In the genomic region with DNA sequence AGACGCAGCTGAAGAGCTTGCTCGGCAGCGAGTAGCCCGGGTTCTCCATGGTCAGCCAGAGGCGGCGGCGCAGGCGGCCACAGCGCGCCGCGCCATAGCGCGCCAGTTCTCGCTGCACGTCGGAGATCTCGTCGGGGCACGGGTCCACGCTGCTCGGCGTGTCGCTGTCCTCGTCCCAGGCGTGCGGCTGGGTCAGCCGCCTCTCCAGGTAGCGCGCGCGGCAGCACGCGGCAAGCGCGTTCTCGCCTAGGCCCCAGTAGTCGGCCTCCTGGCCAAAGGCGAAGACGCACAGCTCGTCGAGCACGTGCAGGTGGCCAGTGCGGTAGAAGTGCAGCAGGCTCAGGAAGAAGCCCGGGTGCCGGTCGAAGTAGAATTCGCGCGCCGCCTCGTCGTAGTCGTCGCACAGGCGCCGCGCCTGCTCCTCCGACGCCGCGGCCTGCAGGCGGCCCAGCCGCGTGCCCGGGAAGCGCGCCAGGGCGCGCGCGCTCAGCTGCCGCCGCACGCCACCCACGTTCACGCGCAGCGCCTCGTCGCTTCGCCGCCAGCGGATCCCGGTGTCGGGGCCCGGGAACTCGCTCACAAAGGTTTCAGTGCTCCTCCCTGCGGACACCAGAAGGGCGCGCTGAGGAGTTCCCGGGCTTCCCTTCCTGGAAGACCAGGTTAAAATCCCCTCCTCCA, we compare ENCODE assay signal across 10 cellular contexts. TPM values are rescaled to one million over a fixed set of nuclear protein-coding genes. Genes with fewer than 3 reads are reported as not detected.
DNase-seq lines count a peak whose midpoint lies in the region; ATAC-seq, FAIRE-seq and TF ChIP-seq lines count a peak whose summit lies in the region.
"Had no signal": no experiment of that assay in that cellular context is flagged by ENCODE, and none has a peak within 500 bp of the region (broad histone marks: within the 10 kb centered on the region; RNA-seq: fewer than 3 reads in every experiment).

No MANE protein-coding gene starts in this region.

- no peak for FAIRE-seq in pancreas (lab: Jason Lieb, UNC)
- no peak for FAIRE-seq in GM12891 (lab: Jason Lieb, UNC)

- POLR2A ChIA-PET in activated CD4-positive, alpha-beta memory T cell treated with anti-CD3 and anti-CD28 coated beads, Interleukin-2, amount 10 ng/mL, durations not matched to agents 7 days and 5 days (lab: Charles Lee), result interaction anchor here (1.1 kb wide), 1 partner anchor 41 kb away, joined by 4 read pairs; no protein-coding TSS in a partner anchor

- TF ChIP-seq CTCF in GM12872 (IDR thresholded peaks at IDR 0.05; ENCODE audit: insufficient read depth, low read depth, low read length) (peak; percentile 18; the same call in 1 of the 3 replicates), fibroblast of pulmonary artery (IDR thresholded peaks at IDR 0.05; ENCODE audit: low read length, missing control alignments) (peak; percentile 31), pancreas (IDR thresholded peaks at IDR 0.05) (no peak)

- CTCF ChIA-PET in activated CD4-positive, alpha-beta memory T cell treated with anti-CD3 and anti-CD28 coated beads, Interleukin-2, amount 10 ng/mL, durations not matched to agents 7 days and 5 days (lab: Charles Lee), result interaction anchor here (0.7 to 7.6 kb wide), 5 partner anchors 7 to 194 kb away, joined by 3 to 75 read pairs (median 31); no protein-coding TSS in a partner anchor

- peaks cover 0 to 4% (median 0%) of the 10 kb centered on the region in 3 donors for H3K4me1 ChIP-seq in pancreas

- H3K36me3 Mint-ChIP-seq in activated CD4-positive, alpha-beta memory T cell treated with anti-CD3 and anti-CD28 coated beads, Interleukin-2, amount 10 ng/mL, durations not matched to agents 7 days and 5 days (ENCODE audit: low read depth), result peaks cover 2% of the 10 kb centered on the region

- H3K27me3 ChIP-seq in pancreas, result peaks cover 0 to 14% (median 6%) of the 10 kb centered on the region in 4 donors

- ATAC-seq in pancreas, result peak; percentile 5 to 59 (median 42)
- no peak for ATAC-seq in GM18858 (IDR thresholded peaks at IDR 0.05; ENCODE audit: unreplicated experiment)
- no peak for ATAC-seq in HG03175 (IDR thresholded peaks at IDR 0.05; ENCODE audit: unreplicated experiment)

- no peak overlapping the region for H3K27ac ChIP-seq in pancreas

- H3K36me3 ChIP-seq in pancreas, result no peaks in the 10 kb centered on the region

- H3K27me3 Mint-ChIP-seq in activated CD4-positive, alpha-beta memory T cell treated with anti-CD3 and anti-CD28 coated beads, Interleukin-2, amount 10 ng/mL, durations not matched to agents 7 days and 5 days, result peaks cover 49% of the 10 kb centered on the region

- no peak overlapping the region for H3K27ac Mint-ChIP-seq in activated CD4-positive, alpha-beta memory T cell treated with anti-CD3 and anti-CD28 coated beads, Interleukin-2, amount 10 ng/mL, durations not matched to agents 7 days and 5 days

- TF ChIP-seq POLR2A in GM12891 (IDR thresholded peaks at IDR 0.05; ENCODE audit: low read depth, low read length), result no peak

- intact Hi-C loops in pancreas (cut with DNase I), result loop anchor here in 1 of 3 donors (10.0 kb wide), 1 partner anchor 93 kb away; no protein-coding TSS in a partner anchor

- H3K4me3 ChIP-seq in fibroblast of pulmonary artery (replicated peaks; ENCODE audit: low read depth, low read length), result peak overlapping the region; percentile 29
- peak overlapping the region in 1 of 4 donors; percentile 27 for H3K4me3 ChIP-seq in pancreas

- H3K9me3 ChIP-seq in pancreas, result no peaks in the 10 kb centered on the region

- WGBS in pancreas, 2 donors, result 8 to 10% methylated on average over 77 to 92 of the region's 92 CpGs

- H3K4me1 Mint-ChIP-seq in activated CD4-positive, alpha-beta memory T cell treated with anti-CD3 and anti-CD28 coated beads, Interleukin-2, amount 10 ng/mL, durations not matched to agents 7 days and 5 days, result peaks cover 12% of the 10 kb centered on the region

- no peaks in the 10 kb centered on the region for H3K9me3 Mint-ChIP-seq in activated CD4-positive, alpha-beta memory T cell treated with anti-CD3 and anti-CD28 coated beads, Interleukin-2, amount 10 ng/mL, durations not matched to agents 7 days and 5 days

- no peak overlapping the region for H3K4me3 Mint-ChIP-seq in activated CD4-positive, alpha-beta memory T cell treated with anti-CD3 and anti-CD28 coated beads, Interleukin-2, amount 10 ng/mL, durations not matched to agents 7 days and 5 days

- peak; percentile 31 for DNase-seq in activated CD4-positive, alpha-beta memory T cell treated with anti-CD3 and anti-CD28 coated beads, Interleukin-2, amount 10 ng/mL, durations not matched to agents 7 days and 5 days
- DNase-seq in fibroblast of pulmonary artery (ENCODE audit: low read depth), result peak; percentile 49
- peak in 5 of 6 donors; percentile 26 to 66 (median 36) for DNase-seq in pancreas
- DNase-seq in GM12891 (ENCODE audit: insufficient read length, low spot score), result no peak
- no peak for DNase-seq in SIG-M5 (lab: John Stamatoyannopoulos, UW)
- DNase-seq: NCI-H1105 had no signal

TF ChIP-seq in GM12891, 5 proteins besides CTCF, POLR2A, EP300 and RAD21:
- TF ChIP-seq POLR2AphosphoS5 (IDR thresholded peaks at IDR 0.05; ENCODE audit: low read depth, low read length) (no peak), TAF1 (IDR thresholded peaks at IDR 0.05; ENCODE audit: low read depth, low read length) (no peak), PAX5 (IDR thresholded peaks at IDR 0.05; ENCODE audit: insufficient read depth, low read length, severe bottlenecking) (no peak), SPI1 (IDR thresholded peaks at IDR 0.05; ENCODE audit: low read depth, low read length) (no peak), POU2F2 (IDR thresholded peaks at IDR 0.05; ENCODE audit: low read depth, low read length) (no peak)
TF ChIP-seq in GM12891: peak in this region for 0.

RNA-seq across cellular contexts. Expression of a gene that starts 2.7 kb away (rescaled TPM):
- total RNA-seq in activated CD4-positive, alpha-beta memory T cell treated with anti-CD3 and anti-CD28 coated beads, Interleukin-2, amount 10 ng/mL, durations not matched to agents 7 days and 5 days, result under 1 TPM; 0.13 TPM
- total RNA-seq in pancreas, result 1 to 10 TPM in 1 of 6 donors, under 1 TPM in 4, not detected in 1; 0.04 to 1.3 (median 0.16) TPM
- under 1 TPM; 0.04 to 0.05 TPM for polyA plus RNA-seq in pancreas
- not detected for polyA plus RNA-seq in GM12891 (2012; ENCODE audit: low read depth, missing spikeins)
- total RNA-seq: mononuclear cell had no signal

RNA-seq across cellular contexts. Expression of a gene that starts 16.7 kb away (rescaled TPM):
- under 1 TPM; 0.63 to 0.73 TPM for total RNA-seq in activated CD4-positive, alpha-beta memory T cell treated with anti-CD3 and anti-CD28 coated beads, Interleukin-2, amount 10 ng/mL, durations not matched to agents 7 days and 5 days
- total RNA-seq in pancreas, result not detected
- not detected for polyA plus RNA-seq in pancreas
- 0.12 TPM for polyA plus RNA-seq in GM12891 (2012; ENCODE audit: low read depth, missing spikeins)
- total RNA-seq: mononuclear cell had no signal

RNA-seq across cellular contexts. Expression of a gene that starts 26.0 kb away (rescaled TPM):
- not detected for total RNA-seq in activated CD4-positive, alpha-beta memory T cell treated with anti-CD3 and anti-CD28 coated beads, Interleukin-2, amount 10 ng/mL, durations not matched to agents 7 days and 5 days
- total RNA-seq in pancreas, result not detected
- not detected for polyA plus RNA-seq in pancreas
- not detected for polyA plus RNA-seq in GM12891 (2012; ENCODE audit: low read depth, missing spikeins)
- total RNA-seq: mononuclear cell had no signal

Comparison
In these comparisons a context has a peak if more than half of its experiments do, and no peak if none do; other contexts are left out.
1. CTCF ChIP-seq: peak in GM12872 (single experiment) and fibroblast of pulmonary artery (single experiment); none in pancreas (0 of 4).
2. DNase-seq: peak in activated CD4-positive, alpha-beta memory T cell treated with anti-CD3 and anti-CD28 coated beads, Interleukin-2, amount 10 ng/mL, durations not matched to agents 7 days and 5 days (single experiment), fibroblast of pulmonary artery (single experiment) and pancreas (5 of 6); none in GM12891 (single experiment) and SIG-M5 (single experiment).
3. ATAC-seq: peak in pancreas (4 of 4); none in GM18858 (single experiment) and HG03175 (single experiment).